ENCODE assay signal across 8 cellular contexts in genomic region chr2:190088917-190089316, GRCh38. TPM values are rescaled to one million over a fixed set of nuclear protein-coding genes. Genes with fewer than 3 reads are reported as not detected.
DNase-seq lines count a peak whose midpoint lies in the region; ATAC-seq and TF ChIP-seq lines count a peak whose summit lies in the region.

No MANE protein-coding gene starts in this region.

- no peaks in the 10 kb centered on the region for H3K9me2 ChIP-seq in neural cell (ENCODE audit: insufficient read depth, low read length)

- peak; percentile 68 for TF ChIP-seq RAD21 in neural cell (conservative IDR thresholded peaks at IDR 0.05)

- H3K4me2 ChIP-seq in neural cell (ENCODE audit: low read length): no peak overlapping the region

- no peak overlapping the region for H3K27ac Mint-ChIP-seq in activated CD4-positive, alpha-beta T cell treated with anti-CD3 and anti-CD28 coated beads, Interleukin-2, amount 10 ng/mL, durations not matched to agents 24 days and 14 days

- no peaks in the 10 kb centered on the region for H3K4me1 Mint-ChIP-seq in activated CD4-positive, alpha-beta T cell treated with anti-CD3 and anti-CD28 coated beads, Interleukin-2, amount 10 ng/mL, durations not matched to agents 24 days and 14 days

- no peaks in the 10 kb centered on the region for H3K79me2 ChIP-seq in neural cell (replicated peaks; ENCODE audit: insufficient read depth, low read length)

- H3K9me3 ChIP-seq in esophagus muscularis mucosa (no peaks in the 10 kb centered on the region), neural cell (ENCODE audit: low read length) (no peaks in the 10 kb centered on the region)

- no peak for TF ChIP-seq EP300 in esophagus muscularis mucosa (IDR thresholded peaks at IDR 0.05)
- no peak for TF ChIP-seq EP300 in neural cell (conservative IDR thresholded peaks at IDR 0.05; ENCODE audit: poor library complexity, severe bottlenecking)

- TF ChIP-seq POLR2A in esophagus muscularis mucosa (IDR thresholded peaks at IDR 0.05; ENCODE audit: low read depth): no peak

- H4K20me1 ChIP-seq in neural cell (ENCODE audit: insufficient read depth): no peaks in the 10 kb centered on the region

- peak; percentile 10 for DNase-seq in activated naive CD4-positive, alpha-beta T cell treated with Interleukin-2 at 50 U/mL for 16 hours
- no peak for DNase-seq in activated naive CD4-positive, alpha-beta T cell (lab: John Stamatoyannopoulos, UW)
- peak; percentile 77 for DNase-seq in NCI-H2227 (lab: John Stamatoyannopoulos, UW; ENCODE audit: unreplicated experiment)
- peak; percentile 84 for DNase-seq in activated CD4-positive, alpha-beta T cell treated with anti-CD3 and anti-CD28 coated beads, Interleukin-2, amount 10 ng/mL, durations not matched to agents 24 days and 14 days
- no peak for DNase-seq in esophagus muscularis mucosa (ENCODE audit: extremely low spot score)
- no peak for DNase-seq in NK-92 treated with Interleukin-12 subunit alpha and Interleukin-12 subunit beta, amount 100 ng/mL, for 24 hours (lab: John Stamatoyannopoulos, UW)

- no peaks in the 10 kb centered on the region for H3K27me3 ChIP-seq in esophagus muscularis mucosa
- no peaks in the 10 kb centered on the region for H3K27me3 ChIP-seq in neural cell (ENCODE audit: insufficient read depth, low read depth, low read length)

- no peak overlapping the region for H3K4me3 Mint-ChIP-seq in activated CD4-positive, alpha-beta T cell treated with anti-CD3 and anti-CD28 coated beads, Interleukin-2, amount 10 ng/mL, durations not matched to agents 24 days and 14 days

- H3K27ac ChIP-seq in esophagus muscularis mucosa (replicated peaks in 1 of 4) (no peak overlapping the region), neural cell (ENCODE audit: low read length) (no peak overlapping the region)

- no peak overlapping the region for H3K9ac ChIP-seq in neural cell (ENCODE audit: low read length)

- no peaks in the 10 kb centered on the region for H3F3A ChIP-seq in neural cell (ENCODE audit: insufficient read depth, low read length, poor library complexity, severe bottlenecking)

- H3K36me3 Mint-ChIP-seq in activated CD4-positive, alpha-beta T cell treated with anti-CD3 and anti-CD28 coated beads, Interleukin-2, amount 10 ng/mL, durations not matched to agents 24 days and 14 days (ENCODE audit: low read depth): no peaks in the 10 kb centered on the region

- H3K36me3 ChIP-seq in esophagus muscularis mucosa: no peaks in the 10 kb centered on the region
- no peaks in the 10 kb centered on the region for H3K36me3 ChIP-seq in neural cell (ENCODE audit: insufficient read depth, low read length)

- H3K4me3 ChIP-seq in esophagus muscularis mucosa (no peak overlapping the region), neural cell (ENCODE audit: low read length) (no peak overlapping the region)

- H3K4me1 ChIP-seq in esophagus muscularis mucosa: no peaks in the 10 kb centered on the region

- no peaks in the 10 kb centered on the region for H3K9me3 Mint-ChIP-seq in activated CD4-positive, alpha-beta T cell treated with anti-CD3 and anti-CD28 coated beads, Interleukin-2, amount 10 ng/mL, durations not matched to agents 24 days and 14 days

- intact Hi-C loops in activated CD4-positive, alpha-beta T cell treated with anti-CD3 and anti-CD28 coated beads, Interleukin-2, amount 10 ng/mL, durations not matched to agents 24 days and 14 days (cut with micrococcal nuclease): loop anchor here (1.0 to 5.0 kb wide), 4 partner anchors 188 to 713 kb away; no protein-coding TSS in a partner anchor
- intact Hi-C loops in esophagus muscularis mucosa (cut with DNase I): loop anchor here (5.0 kb wide), 2 partner anchors 188 to 283 kb away; no protein-coding TSS in a partner anchor

- 11% methylated on average over 4 of the region's 4 CpGs for WGBS in esophagus muscularis mucosa

- peaks cover 5% of the 10 kb centered on the region for H3K27me3 Mint-ChIP-seq in activated CD4-positive, alpha-beta T cell treated with anti-CD3 and anti-CD28 coated beads, Interleukin-2, amount 10 ng/mL, durations not matched to agents 24 days and 14 days

- peak; percentile 50 for ATAC-seq in HG02884 (IDR thresholded peaks at IDR 0.05; ENCODE audit: unreplicated experiment)

- no peak overlapping the region for H2AFZ ChIP-seq in neural cell (ENCODE audit: low read depth, low read length)

- peak; percentile 65 to 68 (median 68) for TF ChIP-seq CTCF in esophagus muscularis mucosa (IDR thresholded peaks at IDR 0.05)
- TF ChIP-seq CTCF in neural cell (IDR thresholded peaks at IDR 0.05; ENCODE audit: poor library complexity, severe bottlenecking): peak; percentile 67

TF ChIP-seq in neural cell, 6 proteins besides CTCF, POLR2A, EP300 and RAD21:
- TF ChIP-seq SMC3 (conservative IDR thresholded peaks at IDR 0.05; ENCODE audit: poor library complexity) (peak; percentile 66), EZH2 (IDR thresholded peaks at IDR 0.05; ENCODE audit: borderline replicate concordance, insufficient read depth, low read length, poor library complexity, severe bottlenecking) (no peak)

RNA-seq across cellular contexts. Expression of gene MSTN, which starts 26.4 kb away (rescaled TPM):
- total RNA-seq in activated CD4-positive, alpha-beta T cell treated with anti-CD3 and anti-CD28 coated beads, Interleukin-2, amount 10 ng/mL, durations not matched to agents 24 days and 14 days: not detected in 2 replicates
- total RNA-seq in esophagus muscularis mucosa: under 1 TPM in 3 of 4 donors, not detected in 1; 0.23 to 0.42 (median 0.33) TPM
- polyA plus RNA-seq in neural cell: 1.2 and 1.3 TPM in 2 replicates
- polyA minus RNA-seq in neural cell: 0.23 and 0.73 TPM in 2 replicates

Comparison
In these comparisons a context has a peak if more than half of its experiments do, and no peak if none do; other contexts are left out.
1. DNase-seq: peak in activated naive CD4-positive, alpha-beta T cell treated with Interleukin-2 at 50 U/mL for 16 hours (single experiment), NCI-H2227 (single experiment) and activated CD4-positive, alpha-beta T cell treated with anti-CD3 and anti-CD28 coated beads, Interleukin-2, amount 10 ng/mL, durations not matched to agents 24 days and 14 days (single experiment); none in activated naive CD4-positive, alpha-beta T cell (0 of 4), esophagus muscularis mucosa (single experiment) and NK-92 treated with Interleukin-12 subunit alpha and Interleukin-12 subunit beta, amount 100 ng/mL, for 24 hours (single experiment).